ENCODE assay signal across 8 cellular contexts in genomic region chr10:7409045-7409731, GRCh38. TPM values are rescaled to one million over a fixed set of nuclear protein-coding genes. Genes with fewer than 3 reads are reported as not detected.
DNase-seq lines count a peak whose midpoint lies in the region; ATAC-seq and TF ChIP-seq lines count a peak whose summit lies in the region.

No MANE protein-coding gene starts in this region.

- DNase-seq in AG04449 (ENCODE audit: low read depth, low spot score) = no peak
- peak; percentile 56 to 65 for DNase-seq in activated CD4-positive, alpha-beta T cell treated with anti-CD3 and anti-CD28 coated beads, Interleukin-2, amount 50 U/mL, for 48 hours
- no peak for DNase-seq in epithelial cell of proximal tubule (ENCODE audit: low read depth)
- DNase-seq in neural crest cell (ENCODE audit: low read depth, low spot score) = peak; percentile 12
- DNase-seq in upper lobe of left lung = peak; percentile 26 to 68
- DNase-seq in GOT3 (lab: John Stamatoyannopoulos, UW) = no peak

- H3K27ac Mint-ChIP-seq in neural crest cell (ENCODE audit: unreplicated experiment) = no peak overlapping the region

- no peaks in the 10 kb centered on the region for H3K9me3 ChIP-seq in upper lobe of left lung

- TF ChIP-seq EP300 in upper lobe of left lung (IDR thresholded peaks at IDR 0.05) = no peak

- 0 to 1% methylated on average over 25 to 28 of the region's 38 CpGs for WGBS in upper lobe of left lung, 2 donors

- ATAC-seq in GM19025 (IDR thresholded peaks at IDR 0.05; ENCODE audit: low read depth, unreplicated experiment) (peak; percentile 37), HG03565 (IDR thresholded peaks at IDR 0.05; ENCODE audit: unreplicated experiment) (peak; percentile 33), upper lobe of left lung (ENCODE audit: low FRiP score in 2 of 2) (no peak)

- peaks cover 19 to 67% (median 39%) of the 10 kb centered on the region in 4 donors for H3K4me1 ChIP-seq in upper lobe of left lung

- TF ChIP-seq POLR2A in upper lobe of left lung (IDR thresholded peaks at IDR 0.05) = peak in 1 of 4 donors; percentile 21

- H3K27me3 ChIP-seq in upper lobe of left lung = peaks cover 0 to 24% (median 12%) of the 10 kb centered on the region in 4 donors

- no peaks in the 10 kb centered on the region for H3K9me3 Mint-ChIP-seq in neural crest cell

- CTCF ChIA-PET in AG04449 (lab: Yijun Ruan, JAX) = interaction anchor here (1.0 to 2.0 kb wide), 3 partner anchors 490 to 738 kb away, joined by 3 to 6 read pairs (median 3); no protein-coding TSS in a partner anchor

- H3K36me3 Mint-ChIP-seq in neural crest cell (ENCODE audit: low read depth) = peaks cover 9% of the 10 kb centered on the region

- TF ChIP-seq CTCF in AG04449 (IDR thresholded peaks at IDR 0.05; ENCODE audit: insufficient read depth, low read length, missing control alignments) (no peak), epithelial cell of proximal tubule (conservative IDR thresholded peaks at IDR 0.05; ENCODE audit: low read depth, low read length) (no peak), neural crest cell (conservative IDR thresholded peaks at IDR 0.05) (no peak), upper lobe of left lung (IDR thresholded peaks at IDR 0.05) (no peak)

- H3K4me1 Mint-ChIP-seq in neural crest cell = peaks cover 41% of the 10 kb centered on the region

- peak overlapping the region in 2 of 4 donors; percentile 73 to 87 for H3K27ac ChIP-seq in upper lobe of left lung

- no peaks in the 10 kb centered on the region for H3K36me3 ChIP-seq in upper lobe of left lung

- POLR2A ChIA-PET in AG04449 (lab: Yijun Ruan, JAX) = no interaction called here

- H3K4me3 ChIP-seq in AG04449 (ENCODE audit: low read depth, low read length) = peak overlapping the region; percentile 25
- peak overlapping the region; percentile 63 for H3K4me3 ChIP-seq in epithelial cell of proximal tubule (ENCODE audit: low read depth, low read length)
- H3K4me3 ChIP-seq in upper lobe of left lung = peak overlapping the region; percentile 11 to 94 (median 76)

- H3K27me3 Mint-ChIP-seq in neural crest cell (ENCODE audit: low read depth) = peaks cover 95% of the 10 kb centered on the region

- H3K4me3 Mint-ChIP-seq in neural crest cell = peak overlapping the region; percentile 98

RNA-seq across cellular contexts. Expression of gene SFMBT2, which starts 1.6 kb away (rescaled TPM):
- total RNA-seq in epithelial cell of proximal tubule (1.2 and 2.4 TPM in 2 replicates), neural crest cell (7.0 and 8.8 TPM in 2 replicates), upper lobe of left lung (10 to 100 TPM in 3 of 6 donors, 1 to 10 TPM in 3; 6.2 to 14.6 (median 10.2) TPM)

Comparison
In these comparisons a context has a peak if more than half of its experiments do, and no peak if none do; other contexts are left out.
1. DNase-seq: peak in activated CD4-positive, alpha-beta T cell treated with anti-CD3 and anti-CD28 coated beads, Interleukin-2, amount 50 U/mL, for 48 hours (2 of 2), neural crest cell (single experiment) and upper lobe of left lung (2 of 2); none in AG04449 (single experiment), epithelial cell of proximal tubule (single experiment) and GOT3 (single experiment).
2. H3K4me3 ChIP-seq: peak in every context shown above with its lines; median percentile 76 in upper lobe of left lung; 63 in epithelial cell of proximal tubule; 25 in AG04449.
3. ATAC-seq: peak in GM19025 (single experiment) and HG03565 (single experiment); none in upper lobe of left lung (0 of 2).